ENCODE assay signal across 13 cellular contexts in genomic region chr7:81449105-81449504, GRCh38.
"Had no signal": no experiment of that assay in that cellular context is flagged by ENCODE, and none has a peak within 500 bp of the region (broad histone marks: within the 10 kb centered on the region; RNA-seq: fewer than 3 reads in every experiment).

No MANE protein-coding gene starts in this region.

- H3K9me3 ChIP-seq: esophagus muscularis mucosa, right atrium auricular region had no signal

- ATAC-seq: foreskin keratinocyte, natural killer cell had no signal

- H3K27ac ChIP-seq: epithelial cell of prostate, esophagus muscularis mucosa, foreskin keratinocyte, right atrium auricular region had no signal

- H3K4me3 ChIP-seq: esophagus muscularis mucosa, right atrium auricular region had no signal

- H3K36me3 Mint-ChIP-seq: natural killer cell had no signal

- H3K4me1 Mint-ChIP-seq: natural killer cell, neural crest cell had no signal

- H3K4me1 ChIP-seq: esophagus muscularis mucosa, foreskin keratinocyte, right atrium auricular region had no signal

- FAIRE-seq: urothelium cell line had no signal

- DNase-seq: effector memory CD4-positive, alpha-beta T cell; foreskin keratinocyte; kidney glomerular epithelial cell; natural killer cell; small intestine; stimulated activated CD4-positive, alpha-beta T cell treated with anti-CD3 and anti-CD28 coated beads, Interleukin-2, amount 100 ng/mL, for 48 hours; stimulated activated naive CD4-positive, alpha-beta T cell treated with Interleukin-2 at 50 U/mL for 16 hours; trophoblast cell had no signal

- H3K27ac Mint-ChIP-seq: natural killer cell had no signal

- H3K4me3 Mint-ChIP-seq: natural killer cell, neural crest cell had no signal

- H3K36me3 ChIP-seq: esophagus muscularis mucosa, right atrium auricular region had no signal

- H3K27me3 ChIP-seq: esophagus muscularis mucosa, foreskin keratinocyte, right atrium auricular region had no signal
